8 cellular contexts compared by ENCODE assay signal in the genomic region with DNA sequence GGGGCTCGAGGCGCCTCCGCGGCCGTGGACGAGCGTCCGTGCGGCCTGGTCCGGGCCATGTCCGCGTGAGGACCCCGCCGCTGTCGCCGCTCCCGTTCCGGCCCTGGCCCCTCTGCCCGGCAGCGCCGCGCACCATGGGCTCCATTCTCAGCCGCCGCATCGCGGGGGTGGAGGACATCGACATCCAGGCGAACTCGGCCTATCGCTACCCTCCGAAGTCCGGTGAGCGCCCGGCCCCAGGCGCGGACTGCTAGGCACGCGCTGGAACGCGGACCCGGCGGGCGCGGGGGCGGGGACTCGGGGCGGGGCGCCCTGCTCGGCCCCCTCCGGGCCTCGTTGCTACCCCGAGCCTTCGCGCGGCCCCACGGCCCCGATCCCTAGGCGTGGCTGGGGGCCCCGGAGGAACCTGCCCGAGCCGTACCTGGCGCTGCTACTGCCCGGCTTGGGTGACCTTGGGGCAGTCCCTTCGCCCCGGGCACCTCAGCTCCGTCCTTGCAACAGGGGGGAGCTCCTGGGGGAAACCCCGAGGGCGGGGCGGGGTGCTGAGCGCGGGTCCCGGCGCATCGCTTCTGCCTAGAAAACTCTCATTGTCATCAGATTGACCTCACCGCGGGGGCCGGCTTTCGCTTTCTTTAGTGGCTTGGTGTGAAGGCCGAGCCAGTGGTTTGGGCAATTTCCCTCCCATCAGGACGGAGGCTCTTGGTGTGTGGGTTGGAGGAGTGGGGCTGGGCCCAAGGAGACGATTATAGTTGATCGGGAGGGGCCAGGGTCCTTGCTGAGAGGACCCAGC. TPM values are rescaled to one million over a fixed set of nuclear protein-coding genes. Genes with fewer than 3 reads are reported as not detected.
A peak's percentile ranks its signal among the peaks of the same experiment; 100 is the strongest.
DNase-seq lines count a peak whose midpoint lies in the region; ATAC-seq, FAIRE-seq and TF ChIP-seq lines count a peak whose summit lies in the region.

No MANE protein-coding gene starts in this region.

- peak; percentile 92 for FAIRE-seq in urothelium cell line (lab: Jason Lieb, UNC)

- no peaks in the 10 kb centered on the region for H3K36me3 ChIP-seq in SJCRH30
- H3K36me3 ChIP-seq in heart left ventricle, result no peaks in the 10 kb centered on the region

- ATAC-seq in HG03135 (IDR thresholded peaks at IDR 0.05; ENCODE audit: unreplicated experiment), result peak; percentile 57
- peak; percentile 47 to 75 for ATAC-seq in activated naive CD4-positive, alpha-beta T cell treated with anti-CD3 and anti-CD28 coated beads, Interleukin-2, amount 50 U/mL, for 72 hours
- ATAC-seq in heart left ventricle, result peak in 3 of 4 donors; percentile 11 to 45 (median 42)

- peak; percentile 74 for DNase-seq in ACHN
- DNase-seq in SJCRH30, result peak; percentile 42
- peak; percentile 72 to 94 for DNase-seq in activated naive CD4-positive, alpha-beta T cell treated with anti-CD3 and anti-CD28 coated beads, Interleukin-2, amount 50 U/mL, for 72 hours (ENCODE audit: low spot score in 2 of 2)
- peak; percentile 64 to 85 (median 72) for DNase-seq in heart left ventricle
- no peak for DNase-seq in progenitor cell of endocrine pancreas (ENCODE audit: low spot score, unreplicated experiment)
- peak; percentile 33 for DNase-seq in urothelium cell line (ENCODE audit: low spot score)

- TF ChIP-seq POLR2A in GM18951 (IDR thresholded peaks at IDR 0.05; ENCODE audit: extremely low read depth, insufficient read depth, insufficient read length), result peak; percentile 85
- peak; percentile 83 to 94 for TF ChIP-seq POLR2A in heart left ventricle (IDR thresholded peaks at IDR 0.05)

- no peaks in the 10 kb centered on the region for H3K9me3 Mint-ChIP-seq in activated naive CD4-positive, alpha-beta T cell treated with anti-CD3 and anti-CD28 coated beads, Interleukin-2, amount 50 U/mL, for 72 hours
- no peaks in the 10 kb centered on the region for H3K9me3 Mint-ChIP-seq in progenitor cell of endocrine pancreas (ENCODE audit: low read depth)

- TF ChIP-seq CTCF in heart left ventricle (IDR thresholded peaks at IDR 0.05), result no peak
- TF ChIP-seq CTCF in progenitor cell of endocrine pancreas (IDR thresholded peaks at IDR 0.05; ENCODE audit: unreplicated experiment), result no peak

- no peaks in the 10 kb centered on the region for H3K27me3 Mint-ChIP-seq in progenitor cell of endocrine pancreas

- H3K4me1 ChIP-seq in SJCRH30, result no peaks in the 10 kb centered on the region
- H3K4me1 ChIP-seq in heart left ventricle, result peaks cover 0 to 28% (median 16%) of the 10 kb centered on the region in 12 donors

- peak overlapping the region; percentile 99 to 100 for H3K27ac Mint-ChIP-seq in activated naive CD4-positive, alpha-beta T cell treated with anti-CD3 and anti-CD28 coated beads, Interleukin-2, amount 50 U/mL, for 72 hours
- peak overlapping the region; percentile 99 for H3K27ac Mint-ChIP-seq in progenitor cell of endocrine pancreas

- peak overlapping the region; percentile 81 for H3K4me3 ChIP-seq in SJCRH30
- peak overlapping the region; percentile 70 to 100 (median 98) for H3K4me3 ChIP-seq in heart left ventricle

- H3K9me3 ChIP-seq in SJCRH30 (replicated peaks) (no peaks in the 10 kb centered on the region), heart left ventricle (no peaks in the 10 kb centered on the region)

- H3K36me3 Mint-ChIP-seq in activated naive CD4-positive, alpha-beta T cell treated with anti-CD3 and anti-CD28 coated beads, Interleukin-2, amount 50 U/mL, for 72 hours, result peaks cover 11 to 16% of the 10 kb centered on the region in 2 donors
- peaks cover 8% of the 10 kb centered on the region for H3K36me3 Mint-ChIP-seq in progenitor cell of endocrine pancreas (ENCODE audit: insufficient read depth)

- peaks cover 24% of the 10 kb centered on the region for H3K4me1 Mint-ChIP-seq in progenitor cell of endocrine pancreas (ENCODE audit: low read depth)

- peak overlapping the region; percentile 98 for H3K4me3 Mint-ChIP-seq in progenitor cell of endocrine pancreas (ENCODE audit: low read depth)

- WGBS in heart left ventricle, 4 donors, result 0 to 1% (median 0%) methylated on average over 24 to 82 of the region's 82 CpGs

- in situ Hi-C loops in ACHN (cut with HindIII; ENCODE audit: low pct_ligation_motif_present, low pct_unique_long_range_greater_than_20kb, low sequenced_read_pairs), result no loop called here
- in situ Hi-C loops in GM18951 (cut with MboI; ENCODE audit: low sequenced_read_pairs, unreplicated experiment), result no loop called here

- peak overlapping the region; percentile 2; the same call in 1 of the 2 replicates for H3K27ac ChIP-seq in SJCRH30
- H3K27ac ChIP-seq in heart left ventricle, result peak overlapping the region; percentile 84 to 99 (median 94)

- intact Hi-C loops in heart left ventricle (cut with DNase I), result loop anchor here in 3 of 10 donors (1.0 to 10.0 kb wide), 3 partner anchors 9 to 330 kb away; a partner anchor contains a TSS

- H3K27me3 ChIP-seq in SJCRH30, result no peaks in the 10 kb centered on the region
- no peaks in the 10 kb centered on the region for H3K27me3 ChIP-seq in heart left ventricle

RNA-seq across cellular contexts. Expression of a gene that starts 0.4 kb away (rescaled TPM):
- 11.6 and 13.8 TPM in 2 replicates for total RNA-seq in SJCRH30 (2014; rRNA removed; shearing (Covaris generic))
- 10 to 100 TPM; 46.9 to 76.4 TPM for total RNA-seq in activated naive CD4-positive, alpha-beta T cell treated with anti-CD3 and anti-CD28 coated beads, Interleukin-2, amount 50 U/mL, for 72 hours
- total RNA-seq in heart left ventricle, result 10 to 100 TPM; 28.5 to 75.0 (median 42.0) TPM
- 10 to 100 TPM; 17.9 to 36.9 TPM for polyA plus RNA-seq in heart left ventricle
- 104 and 105 TPM in 2 replicates for total RNA-seq in progenitor cell of endocrine pancreas

RNA-seq across cellular contexts. Expression of a gene that starts 10.3 kb away (rescaled TPM):
- 5.5 and 8.7 TPM in 2 replicates for total RNA-seq in SJCRH30 (2014; rRNA removed; shearing (Covaris generic))
- total RNA-seq in activated naive CD4-positive, alpha-beta T cell treated with anti-CD3 and anti-CD28 coated beads, Interleukin-2, amount 50 U/mL, for 72 hours, result 10 to 100 TPM; 12.5 to 33.4 TPM
- total RNA-seq in heart left ventricle (10 to 100 TPM in 8 of 9 donors, 1 to 10 TPM in 1; 9.1 to 38.9 (median 18.7) TPM), progenitor cell of endocrine pancreas (39.0 and 39.4 TPM in 2 replicates)
- polyA plus RNA-seq in heart left ventricle, result 10 to 100 TPM; 23.7 to 33.9 TPM
